In the genomic region with DNA sequence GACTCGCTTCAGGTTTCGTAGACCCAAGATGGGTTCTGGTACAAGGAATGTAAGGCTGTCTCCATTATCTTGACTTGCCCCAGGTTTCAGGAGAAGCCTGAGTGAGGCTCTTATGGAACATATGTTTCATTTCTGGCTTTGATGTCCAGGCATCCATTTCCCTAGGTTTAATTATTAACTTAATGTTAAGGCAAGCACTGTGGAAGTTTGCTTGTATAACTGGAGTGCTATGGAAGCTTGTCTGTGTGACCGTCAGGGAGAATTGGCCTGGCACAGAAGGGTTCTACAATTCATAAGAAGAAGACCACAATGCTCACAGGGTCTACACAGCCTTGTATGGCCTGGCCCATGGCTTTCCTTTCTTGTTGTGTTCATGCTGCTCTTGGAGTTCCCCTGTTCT, we compare ENCODE assay signal across 2 cellular contexts.
TF ChIP-seq lines count a peak whose summit lies in the region.

No MANE protein-coding gene starts in this region.

TF ChIP-seq in GM12878, 131 proteins besides CTCF, POLR2A, EP300 and RAD21 (continued from another document):
- TF ChIP-seq, protein P1, sequence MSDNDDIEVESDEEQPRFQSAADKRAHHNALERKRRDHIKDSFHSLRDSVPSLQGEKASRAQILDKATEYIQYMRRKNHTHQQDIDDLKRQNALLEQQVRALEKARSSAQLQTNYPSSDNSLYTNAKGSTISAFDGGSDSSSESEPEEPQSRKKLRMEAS (IDR thresholded peaks at IDR 0.05; ENCODE audit: low read depth, low read length): no peak
- TF ChIP-seq IKZF1 (conservative IDR thresholded peaks at IDR 0.05): 0 out of 2 replicates have a peak, but pooled peaks have one; percentile 15

TF ChIP-seq in GM23338, 12 proteins besides CTCF, POLR2A, EP300 and RAD21 (continued from another document):
- TF ChIP-seq, protein P2, sequence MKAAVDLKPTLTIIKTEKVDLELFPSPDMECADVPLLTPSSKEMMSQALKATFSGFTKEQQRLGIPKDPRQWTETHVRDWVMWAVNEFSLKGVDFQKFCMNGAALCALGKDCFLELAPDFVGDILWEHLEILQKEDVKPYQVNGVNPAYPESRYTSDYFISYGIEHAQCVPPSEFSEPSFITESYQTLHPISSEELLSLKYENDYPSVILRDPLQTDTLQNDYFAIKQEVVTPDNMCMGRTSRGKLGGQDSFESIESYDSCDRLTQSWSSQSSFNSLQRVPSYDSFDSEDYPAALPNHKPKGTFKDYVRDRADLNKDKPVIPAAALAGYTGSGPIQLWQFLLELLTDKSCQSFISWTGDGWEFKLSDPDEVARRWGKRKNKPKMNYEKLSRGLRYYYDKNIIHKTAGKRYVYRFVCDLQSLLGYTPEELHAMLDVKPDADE (IDR thresholded peaks at IDR 0.05): no peak
